1 cellular context compared by ENCODE assay signal in genomic region chr4:125705681-125706080, GRCh38.
TF ChIP-seq lines count a peak whose summit lies in the region.

No MANE protein-coding gene starts in this region.

TF ChIP-seq in endothelial cell of umbilical vein, 7 proteins besides CTCF, POLR2A, EP300 and RAD21:
- TF ChIP-seq MAX (IDR thresholded peaks at IDR 0.05; ENCODE audit: insufficient read depth, insufficient read length) (no peak), EZH2 (IDR thresholded peaks at IDR 0.05; ENCODE audit: borderline replicate concordance, low read depth, low read length, severe bottlenecking) (no peak), POLR2AphosphoS5 (IDR thresholded peaks at IDR 0.05; ENCODE audit: insufficient read depth, low read depth, low read length) (no peak), FOS (IDR thresholded peaks at IDR 0.05; ENCODE audit: borderline replicate concordance, insufficient read depth, low read length) (peak; percentile 39)
